ENCODE assay signal across 13 cellular contexts in the genomic region with DNA sequence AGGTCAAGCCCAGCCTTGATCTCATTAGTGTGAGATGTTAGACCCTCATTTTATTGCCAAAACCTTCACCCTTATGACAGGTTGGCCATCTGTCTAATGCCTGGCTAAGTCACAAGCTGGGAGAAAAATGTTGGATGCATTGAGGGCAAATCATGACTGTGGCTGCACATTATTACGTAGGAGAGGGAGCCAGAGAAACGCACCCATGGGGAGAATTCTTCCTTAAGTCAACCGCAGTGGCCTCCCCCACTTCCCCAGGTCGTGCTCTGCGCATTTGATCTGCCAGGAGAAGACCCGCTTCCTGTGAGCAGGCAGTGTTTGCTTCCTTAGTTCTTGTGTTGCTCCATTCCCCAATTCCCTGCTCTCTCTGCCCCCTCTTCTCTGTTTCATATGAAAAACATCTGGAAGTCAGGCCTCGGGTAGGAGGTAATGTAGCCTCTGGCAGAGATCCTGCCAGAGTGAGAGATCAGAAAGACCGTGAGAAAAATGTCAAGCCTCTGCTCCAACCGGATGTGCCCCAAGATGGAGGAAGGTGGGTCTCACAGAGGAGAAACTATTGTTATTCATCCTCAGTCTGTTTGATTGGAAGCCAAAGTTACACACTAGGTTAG.
DNase-seq lines count a peak whose midpoint lies in the region; TF ChIP-seq lines count a peak whose summit lies in the region.
"Had no signal": no experiment of that assay in that cellular context is flagged by ENCODE, and none has a peak within 500 bp of the region (broad histone marks: within the 10 kb centered on the region; RNA-seq: fewer than 3 reads in every experiment).

No MANE protein-coding gene starts in this region.

- no peaks in the 10 kb centered on the region for H3K27me3 Mint-ChIP-seq in Calu3 (ENCODE audit: unreplicated experiment)

- H3K27ac ChIP-seq in coronary artery (peak overlapping the region; percentile 6 to 77), subcutaneous abdominal adipose tissue (ENCODE audit: low read depth, low read length) (peak overlapping the region; percentile 51)
- H3K27ac ChIP-seq: cardiac muscle cell, hepatocyte had no signal

- no peaks in the 10 kb centered on the region for H3K36me3 Mint-ChIP-seq in Calu3 (ENCODE audit: insufficient read depth, unreplicated experiment)
- H3K36me3 Mint-ChIP-seq: naive thymus-derived CD8-positive, alpha-beta T cell had no signal

- no TSS peak for BruUV-seq in Calu3 (replicated peaks; lab: Mats Ljungman, UMichigan)

- H3K9me3 Mint-ChIP-seq in Calu3 (ENCODE audit: low read depth, unreplicated experiment) = no peaks in the 10 kb centered on the region
- H3K9me3 Mint-ChIP-seq: naive thymus-derived CD8-positive, alpha-beta T cell; T-helper 2 cell treated with Interferon-gamma antibody and Interleukin-4, amounts not matched to agents 5 μg/mL and 100 μg/mL, for 36 hours had no signal

- no peaks in the 10 kb centered on the region for H3K9me3 ChIP-seq in subcutaneous abdominal adipose tissue (ENCODE audit: control insufficient read depth in 5 of 5, low read length in 5 of 5)

- H3K4me1 Mint-ChIP-seq in Calu3 (ENCODE audit: low read depth, unreplicated experiment) = peaks cover 8% of the 10 kb centered on the region

- H3K36me3 ChIP-seq in subcutaneous abdominal adipose tissue (ENCODE audit: control insufficient read depth in 5 of 5, insufficient read depth in 5 of 5, low read length in 5 of 5) = no peaks in the 10 kb centered on the region
- H3K36me3 ChIP-seq: cardiac muscle cell had no signal

- DNase-seq in HT1080 (ENCODE audit: low read depth) (peak; percentile 82), coronary artery (ENCODE audit: low spot score) (no peak), iPS-NIHi11 (ENCODE audit: low spot score) (peak; percentile 56), Calu3 (no peak), NCI-H1417 (lab: John Stamatoyannopoulos, UW) (no peak)
- no peak for DNase-seq in stimulated activated CD4-positive, alpha-beta T cell treated with anti-CD3 and anti-CD28 coated beads, Interleukin-4, amount 100 ng/mL, for 4 hours
- DNase-seq: naive thymus-derived CD8-positive, alpha-beta T cell; NCI-H187 treated with DMSO at 0.1 percent for 48 hours; stimulated activated CD4-positive, alpha-beta T cell treated with anti-CD3 and anti-CD28 coated beads, Interleukin-2, amount 100 ng/mL, for 48 hours had no signal

- H3K9ac ChIP-seq in subcutaneous abdominal adipose tissue (ENCODE audit: low read length in 5 of 5) = peak overlapping the region in 1 of 5 donors; percentile 1

- TF ChIP-seq CTCF in coronary artery (IDR thresholded peaks at IDR 0.05) (no peak), Calu3 (IDR thresholded peaks at IDR 0.05; ENCODE audit: unreplicated experiment) (no peak)

- H3K4me1 ChIP-seq in subcutaneous abdominal adipose tissue (ENCODE audit: control insufficient read depth in 5 of 5, insufficient read depth in 5 of 5, low read length in 5 of 5) = peaks cover 8 to 41% (median 31%) of the 10 kb centered on the region in 5 donors

- no peak overlapping the region for H3K4me3 Mint-ChIP-seq in Calu3 (ENCODE audit: low read depth, unreplicated experiment)
- H3K4me3 Mint-ChIP-seq: naive thymus-derived CD8-positive, alpha-beta T cell; T-helper 2 cell treated with Interferon-gamma antibody and Interleukin-4, amounts not matched to agents 5 μg/mL and 100 μg/mL, for 36 hours had no signal

- CTCF ChIA-PET in Calu3 (lab: Charles Lee) = no interaction called here

- H3K27me3 ChIP-seq in subcutaneous abdominal adipose tissue (ENCODE audit: control insufficient read depth in 5 of 5, insufficient read depth in 4 of 5, low read length in 5 of 5) = no peaks in the 10 kb centered on the region
- H3K27me3 ChIP-seq: cardiac muscle cell, hepatocyte had no signal

- H3K4me3 ChIP-seq in coronary artery (no peak overlapping the region), subcutaneous abdominal adipose tissue (ENCODE audit: low read depth in 1 of 5, low read length in 5 of 5) (peak overlapping the region in 2 of 5 donors; percentile 7 to 10)
- H3K4me3 ChIP-seq: cardiac muscle cell, hepatocyte had no signal

- H3K27ac Mint-ChIP-seq in Calu3 (ENCODE audit: unreplicated experiment) = no peak overlapping the region
- H3K27ac Mint-ChIP-seq: naive thymus-derived CD8-positive, alpha-beta T cell; T-helper 2 cell treated with Interferon-gamma antibody and Interleukin-4, amounts not matched to agents 5 μg/mL and 100 μg/mL, for 36 hours had no signal

- intact Hi-C loops in Calu3 (cut with micrococcal nuclease; ENCODE audit: unreplicated experiment) = no loop called here

Comparison
In these comparisons a context has a peak if more than half of its experiments do, and no peak if none do; other contexts are left out.
1. DNase-seq: peak in HT1080 (single experiment) and iPS-NIHi11 (single experiment); none in coronary artery (single experiment), stimulated activated CD4-positive, alpha-beta T cell treated with anti-CD3 and anti-CD28 coated beads, Interleukin-4, amount 100 ng/mL, for 4 hours (0 of 2), Calu3 (single experiment) and NCI-H1417 (0 of 3).